34 cellular contexts compared by ENCODE assay signal in the genomic region with DNA sequence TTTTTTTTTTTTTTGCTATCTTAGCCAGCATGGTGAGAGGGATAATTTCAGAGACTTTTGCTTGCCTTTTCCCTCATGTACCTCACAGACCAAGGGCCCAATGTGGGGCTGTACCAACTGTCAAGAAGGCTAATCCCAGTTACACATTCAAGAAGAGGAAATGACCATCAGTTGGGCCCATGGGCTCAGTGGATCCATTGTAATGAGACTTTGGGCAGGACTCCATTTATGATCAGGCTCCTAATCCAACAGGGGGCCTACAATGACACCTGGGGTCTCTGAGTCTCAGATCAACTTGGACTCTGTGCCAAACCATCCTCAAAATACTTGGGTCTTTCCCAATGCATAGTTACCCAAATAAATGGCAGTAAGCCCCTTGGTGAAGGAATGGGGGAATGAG.
"Had no signal": no experiment of that assay in that cellular context is flagged by ENCODE, and none has a peak within 500 bp of the region (broad histone marks: within the 10 kb centered on the region; RNA-seq: fewer than 3 reads in every experiment).

No MANE protein-coding gene starts in this region.

- H3K36me3 ChIP-seq: adrenal gland, brain microvascular endothelial cell, breast epithelium had no signal

- H3K4me3 ChIP-seq: adrenal gland, body of pancreas, breast epithelium had no signal

- H3K4me1 ChIP-seq: adrenal gland, body of pancreas, breast epithelium had no signal

- H3K27me3 ChIP-seq: adrenal gland, body of pancreas, brain microvascular endothelial cell, breast epithelium had no signal

- H3K9me3 Mint-ChIP-seq: activated B cell treated with CpG ODN at 0.5 μM for 24 hours; activated CD4-positive, alpha-beta memory T cell treated with anti-CD3 and anti-CD28 coated beads for 36 hours; activated CD4-positive, alpha-beta T cell treated with anti-CD3 and anti-CD28 coated beads, Interleukin-2, amount 10 ng/mL, durations not matched to agents 24 days and 14 days; activated naive CD4-positive, alpha-beta T cell treated with anti-CD3 and anti-CD28 coated beads for 36 hours; activated naive CD4-positive, alpha-beta T cell treated with anti-CD3 and anti-CD28 coated beads, Interleukin-2, amount 50 U/mL, for 72 hours; activated naive CD8-positive, alpha-beta T cell treated with anti-CD3 and anti-CD28 coated beads for 36 hours; activated T-cell treated with anti-CD3 and anti-CD28 coated beads, Interleukin-2, amount 50 U/mL, for 4 hours; activated T-cell treated with anti-CD3 and anti-CD28 coated beads, Interleukin-2, amount 50 U/mL, for 72 hours; activated T-helper 1 cell treated with anti-CD3 and anti-CD28 coated beads, Interleukin-12 subunit alpha, Interleukin-12 subunit beta, Interleukin-2, Interleukin-4 antibody, amounts not matched to agents 30 ng/mL and 10 ng/mL and 1 ng/mL, durations not matched to agents 14 hours and 24 hours and 36 hours; activated T-helper 17 cell treated with anti-CD3 and anti-CD28 coated beads, Interleukin-2, amount 50 U/mL, for 72 hours; T-helper 1 cell treated with Interleukin-12 subunit alpha and Interleukin-12 subunit beta and Interleukin-4 antibody, amounts not matched to agents 30 μg/mL and 1 μg/mL, for 36 hours; T-helper 2 cell treated with Interferon-gamma antibody and Interleukin-4, amounts not matched to agents 5 μg/mL and 100 μg/mL, for 36 hours had no signal

- DNase-seq: activated B cell treated with CpG ODN at 0.5 μM for 24 hours; activated CD4-positive, alpha-beta memory T cell treated with anti-CD3 and anti-CD28 coated beads for 36 hours; activated CD4-positive, alpha-beta T cell treated with anti-CD3 and anti-CD28 coated beads for 4 hours; activated CD4-positive, alpha-beta T cell treated with anti-CD3 and anti-CD28 coated beads, Interleukin-2, amount 50 U/mL, for 1 hour; activated CD4-positive, alpha-beta T cell treated with anti-CD3 and anti-CD28 coated beads, Interleukin-2, amount 50 U/mL, for 4 hours; activated CD4-positive, CD25-positive, alpha-beta regulatory T cell treated with anti-CD3 and anti-CD28 coated beads, Interleukin-2, amount 50 U/mL, for 72 hours; activated CD8-positive, alpha-beta memory T cell treated with anti-CD3 and anti-CD28 coated beads, Interleukin-2, amount 10 ng/mL, durations not matched to agents 7 days and 5 days; activated effector memory CD4-positive, alpha-beta T cell treated with anti-CD3 and anti-CD28 coated beads, Interleukin-2, amount 50 U/mL, for 16 hours; activated gamma-delta T cell treated with Interleukin-2 at 50 U/mL for 16 hours; activated naive CD4-positive, alpha-beta T cell; activated naive CD4-positive, alpha-beta T cell treated with anti-CD3 and anti-CD28 coated beads for 36 hours; activated naive CD4-positive, alpha-beta T cell treated with anti-CD3 and anti-CD28 coated beads, Interleukin-2, amount 50 U/mL, for 16 hours; activated naive CD8-positive, alpha-beta T cell treated with anti-CD3 and anti-CD28 coated beads for 36 hours; activated T-cell treated with anti-CD3 and anti-CD28 coated beads for 4 hours; activated T-cell treated with anti-CD3 and anti-CD28 coated beads, Interleukin-2, amount 50 U/mL, for 1 hour; activated T-cell treated with anti-CD3 and anti-CD28 coated beads, Interleukin-2, amount 50 U/mL, for 4 hours; activated T-cell treated with anti-CD3 and anti-CD28 coated beads, Interleukin-2, amount 50 U/mL, for 72 hours; amniotic stem cell; aorta; body of pancreas; brain microvascular endothelial cell; central memory CD4-positive, alpha-beta T cell; T-helper 1 cell; T-helper 2 cell; T-helper 9 cell had no signal

- H3K4me3 Mint-ChIP-seq: activated B cell treated with CpG ODN at 0.5 μM for 24 hours; activated CD4-positive, alpha-beta memory T cell treated with anti-CD3 and anti-CD28 coated beads for 36 hours; activated CD4-positive, alpha-beta T cell treated with anti-CD3 and anti-CD28 coated beads, Interleukin-2, amount 10 ng/mL, durations not matched to agents 24 days and 14 days; activated CD8-positive, alpha-beta memory T cell treated with anti-CD3 and anti-CD28 coated beads, Interleukin-2, amount 10 ng/mL, durations not matched to agents 7 days and 5 days; activated naive CD4-positive, alpha-beta T cell treated with anti-CD3 and anti-CD28 coated beads for 36 hours; activated naive CD8-positive, alpha-beta T cell treated with anti-CD3 and anti-CD28 coated beads for 36 hours; activated T-cell treated with anti-CD3 and anti-CD28 coated beads, Interleukin-2, amount 50 U/mL, for 4 hours; activated T-cell treated with anti-CD3 and anti-CD28 coated beads, Interleukin-2, amount 50 U/mL, for 72 hours; activated T-helper 1 cell treated with anti-CD3 and anti-CD28 coated beads, Interleukin-12 subunit alpha, Interleukin-12 subunit beta, Interleukin-2, Interleukin-4 antibody, amounts not matched to agents 30 ng/mL and 10 ng/mL and 1 ng/mL, durations not matched to agents 14 hours and 24 hours and 36 hours; activated T-helper 17 cell treated with anti-CD3 and anti-CD28 coated beads, Interleukin-2, amount 50 U/mL, for 72 hours; T-helper 1 cell treated with Interleukin-12 subunit alpha and Interleukin-12 subunit beta and Interleukin-4 antibody, amounts not matched to agents 30 μg/mL and 1 μg/mL, for 36 hours; T-helper 2 cell treated with Interferon-gamma antibody and Interleukin-4, amounts not matched to agents 5 μg/mL and 100 μg/mL, for 36 hours had no signal

- H3K9me3 ChIP-seq: adrenal gland, body of pancreas, breast epithelium had no signal

- ATAC-seq: activated CD8-positive, alpha-beta memory T cell treated with anti-CD3 and anti-CD28 coated beads, Interleukin-2, amount 10 ng/mL, durations not matched to agents 7 days and 5 days; activated naive CD4-positive, alpha-beta T cell treated with anti-CD3 and anti-CD28 coated beads, Interleukin-2, amount 50 U/mL, for 72 hours; activated T-cell treated with anti-CD3 and anti-CD28 coated beads, Interleukin-2, amount 50 U/mL, for 4 hours; activated T-cell treated with anti-CD3 and anti-CD28 coated beads, Interleukin-2, amount 50 U/mL, for 72 hours; activated T-helper 17 cell treated with anti-CD3 and anti-CD28 coated beads, Interleukin-2, amount 50 U/mL, for 72 hours; body of pancreas had no signal

- H3K27ac ChIP-seq: adrenal gland, body of pancreas, brain microvascular endothelial cell, breast epithelium, VCaP had no signal

- H3K27ac Mint-ChIP-seq: activated B cell treated with CpG ODN at 0.5 μM for 24 hours; activated CD4-positive, alpha-beta memory T cell treated with anti-CD3 and anti-CD28 coated beads for 36 hours; activated CD4-positive, alpha-beta T cell treated with anti-CD3 and anti-CD28 coated beads, Interleukin-2, amount 10 ng/mL, durations not matched to agents 24 days and 14 days; activated CD8-positive, alpha-beta memory T cell treated with anti-CD3 and anti-CD28 coated beads, Interleukin-2, amount 10 ng/mL, durations not matched to agents 7 days and 5 days; activated naive CD4-positive, alpha-beta T cell treated with anti-CD3 and anti-CD28 coated beads for 36 hours; activated naive CD4-positive, alpha-beta T cell treated with anti-CD3 and anti-CD28 coated beads, Interleukin-2, amount 50 U/mL, for 72 hours; activated naive CD8-positive, alpha-beta T cell treated with anti-CD3 and anti-CD28 coated beads for 36 hours; activated T-cell treated with anti-CD3 and anti-CD28 coated beads, Interleukin-2, amount 50 U/mL, for 72 hours; activated T-helper 1 cell treated with anti-CD3 and anti-CD28 coated beads, Interleukin-12 subunit alpha, Interleukin-12 subunit beta, Interleukin-2, Interleukin-4 antibody, amounts not matched to agents 30 ng/mL and 10 ng/mL and 1 ng/mL, durations not matched to agents 14 hours and 24 hours and 36 hours; activated T-helper 17 cell treated with anti-CD3 and anti-CD28 coated beads, Interleukin-2, amount 50 U/mL, for 72 hours; T-helper 1 cell treated with Interleukin-12 subunit alpha and Interleukin-12 subunit beta and Interleukin-4 antibody, amounts not matched to agents 30 μg/mL and 1 μg/mL, for 36 hours; T-helper 2 cell treated with Interferon-gamma antibody and Interleukin-4, amounts not matched to agents 5 μg/mL and 100 μg/mL, for 36 hours had no signal

- H3K36me3 Mint-ChIP-seq: activated CD4-positive, alpha-beta memory T cell treated with anti-CD3 and anti-CD28 coated beads for 36 hours; activated CD8-positive, alpha-beta memory T cell treated with anti-CD3 and anti-CD28 coated beads, Interleukin-2, amount 10 ng/mL, durations not matched to agents 7 days and 5 days; activated naive CD4-positive, alpha-beta T cell treated with anti-CD3 and anti-CD28 coated beads, Interleukin-2, amount 50 U/mL, for 72 hours; activated naive CD8-positive, alpha-beta T cell treated with anti-CD3 and anti-CD28 coated beads for 36 hours had no signal

- H3K4me1 Mint-ChIP-seq: activated B cell treated with CpG ODN at 0.5 μM for 24 hours; activated CD4-positive, alpha-beta T cell treated with anti-CD3 and anti-CD28 coated beads, Interleukin-2, amount 10 ng/mL, durations not matched to agents 24 days and 14 days; activated CD8-positive, alpha-beta memory T cell treated with anti-CD3 and anti-CD28 coated beads, Interleukin-2, amount 10 ng/mL, durations not matched to agents 7 days and 5 days; activated naive CD8-positive, alpha-beta T cell treated with anti-CD3 and anti-CD28 coated beads for 36 hours; activated T-helper 17 cell treated with anti-CD3 and anti-CD28 coated beads, Interleukin-2, amount 50 U/mL, for 72 hours had no signal
